Comparison of ENCODE assay signal across 1 cellular context in genomic region chr19:33677745-33678426, GRCh38.
TF ChIP-seq lines count a peak whose summit lies in the region.

No MANE protein-coding gene starts in this region.

TF ChIP-seq in PFSK-1, 5 proteins besides CTCF, POLR2A, EP300 and RAD21:
- TF ChIP-seq REST (IDR thresholded peaks at IDR 0.05; ENCODE audit: insufficient read depth in 1 of 2, low read depth in 2 of 2, low read length in 2 of 2) = peak; percentile 79 to 92
- no peak for TF ChIP-seq TAF1 (IDR thresholded peaks at IDR 0.05; ENCODE audit: borderline replicate concordance, insufficient read depth, low read length)
TF ChIP-seq in PFSK-1: peak in this region for 1.
